ENCODE assay signal across 8 cellular contexts in genomic region chr7:130733866-130734524, GRCh38. TPM values are rescaled to one million over a fixed set of nuclear protein-coding genes. Genes with fewer than 3 reads are reported as not detected.
DNase-seq lines count a peak whose midpoint lies in the region; ATAC-seq and TF ChIP-seq lines count a peak whose summit lies in the region.

TSS of gene KLF14 (minus strand) at chr7:130734207. CDS start at chr7:130734033, 174 bp downstream.

- intact Hi-C loops in esophagus muscularis mucosa (cut with DNase I), result no loop called here

- H2BK12ac ChIP-seq in neuronal stem cell (ENCODE audit: low read length), result no peak within 1 kb of the TSS

- no peak within 1 kb of the TSS for H3K14ac ChIP-seq in neuronal stem cell (ENCODE audit: low read length)

- H3K4me1 ChIP-seq in HUES6 (ENCODE audit: control insufficient read depth, insufficient read depth, low read length) (no peaks in the 10 kb centered on the region), esophagus muscularis mucosa (no peaks in the 10 kb centered on the region), neuronal stem cell (ENCODE audit: control insufficient read depth in 2 of 2, insufficient read depth in 1 of 2, low read depth in 1 of 2, low read length in 2 of 2) (no peaks in the 10 kb centered on the region)

- DNase-seq in Daoy (ENCODE audit: low read depth) (peak; percentile 23), esophagus muscularis mucosa (ENCODE audit: extremely low spot score) (no peak), neuronal stem cell (ENCODE audit: low spot score) (peak; percentile 44), COLO829 (ENCODE audit: low spot score) (no peak), NCI-H2029 treated with DMSO at 0.1 percent for 48 hours (lab: John Stamatoyannopoulos, UW) (no peak)
- DNase-seq in activated CD4-positive, alpha-beta T cell treated with anti-CD3 and anti-CD28 coated beads, Interleukin-2, amount 50 U/mL, for 4 hours, result peak; percentile 22 to 26

- TF ChIP-seq EP300 in esophagus muscularis mucosa (IDR thresholded peaks at IDR 0.05), result no peak

- H3K23ac ChIP-seq in neuronal stem cell (ENCODE audit: low read depth, low read length, poor library complexity), result peak within 1 kb of the TSS; percentile 96

- H3K4me2 ChIP-seq in neuronal stem cell (ENCODE audit: insufficient read depth, low read length, poor library complexity, severe bottlenecking), result peak within 1 kb of the TSS; percentile 86

- TF ChIP-seq CTCF in esophagus muscularis mucosa (IDR thresholded peaks at IDR 0.05), result no peak

- H2BK5ac ChIP-seq in neuronal stem cell (ENCODE audit: low read length), result peak within 1 kb of the TSS; percentile 57

- no peak for TF ChIP-seq POLR2A in esophagus muscularis mucosa (IDR thresholded peaks at IDR 0.05; ENCODE audit: low read depth)

- H4K8ac ChIP-seq in neuronal stem cell (ENCODE audit: low read depth, low read length), result no peak within 1 kb of the TSS

- H3K18ac ChIP-seq in neuronal stem cell (ENCODE audit: low read length), result peak within 1 kb of the TSS; percentile 80

- H4K91ac ChIP-seq in neuronal stem cell (ENCODE audit: low read depth, low read length, poor library complexity), result no peak within 1 kb of the TSS

- 5% methylated on average over 10 of the region's 97 CpGs for WGBS in esophagus muscularis mucosa
- no CpG with 5 or more reads among the region's 97 CpGs for WGBS in neuronal stem cell (ENCODE audit: extremely low coverage in 2 of 2, insufficient read length in 2 of 2, insufficient replicate concordance in 1 of 2), 2 donors

- no peak within 1 kb of the TSS for H2AK5ac ChIP-seq in neuronal stem cell (ENCODE audit: low read depth, low read length)

- H3K9ac ChIP-seq in HUES6 (ENCODE audit: low read length) (no peak within 1 kb of the TSS), neuronal stem cell (ENCODE audit: low read depth, low read length, poor library complexity) (peak within 1 kb of the TSS; percentile 37)

- H3K36me3 ChIP-seq in HUES6 (ENCODE audit: control insufficient read depth, insufficient read depth, low read length) (no peaks in the 10 kb centered on the region), esophagus muscularis mucosa (peaks cover 0 to 8% (median 3%) of the 10 kb centered on the region in 4 donors), neuronal stem cell (replicated peaks in 1 of 2; ENCODE audit: control insufficient read depth in 2 of 2, insufficient read depth in 2 of 2, low read length in 2 of 2) (no peaks in the 10 kb centered on the region)

- ATAC-seq in HG02973 (IDR thresholded peaks at IDR 0.05; ENCODE audit: unreplicated experiment), result no peak

- no peak within 1 kb of the TSS for H2BK15ac ChIP-seq in neuronal stem cell (ENCODE audit: low read length)

- H3K9me3 ChIP-seq in HUES6 (ENCODE audit: control insufficient read depth, insufficient read depth, low read depth, low read length) (peaks cover 12% of the 10 kb centered on the region), esophagus muscularis mucosa (peaks cover 15 to 53% (median 42%) of the 10 kb centered on the region in 4 donors), neuronal stem cell (replicated peaks in 1 of 2; ENCODE audit: control insufficient read depth in 2 of 2, insufficient read depth in 1 of 2, low read depth in 1 of 2, low read length in 2 of 2) (peaks cover 14 to 26% of the 10 kb centered on the region in 2 donors)

- H3K27ac ChIP-seq in HUES6 (ENCODE audit: low read depth, low read length), result no peak within 1 kb of the TSS
- H3K27ac ChIP-seq in esophagus muscularis mucosa (replicated peaks in 1 of 4), result no peak within 1 kb of the TSS
- no peak within 1 kb of the TSS for H3K27ac ChIP-seq in neuronal stem cell (replicated peaks; ENCODE audit: low read length)

- H2AFZ ChIP-seq in neuronal stem cell (ENCODE audit: low read length), result peak within 1 kb of the TSS; percentile 90

- H3K4ac ChIP-seq in neuronal stem cell (ENCODE audit: low read length), result no peak within 1 kb of the TSS

- H3K27me3 ChIP-seq in HUES6 (ENCODE audit: control insufficient read depth, insufficient read depth, low read length) (peaks cover 97% of the 10 kb centered on the region), esophagus muscularis mucosa (peaks cover 0 to 92% (median 54%) of the 10 kb centered on the region in 4 donors), neuronal stem cell (ENCODE audit: control insufficient read depth in 3 of 3, insufficient read depth in 3 of 3, low read depth in 1 of 3, low read length in 3 of 3) (peaks cover 11 to 87% (median 33%) of the 10 kb centered on the region in 3 experiments)

- H3K4me3 ChIP-seq in HUES6 (ENCODE audit: low read depth, low read length), result peak within 1 kb of the TSS; percentile 62
- peak within 1 kb of the TSS; percentile 42 to 56 (median 43) for H3K4me3 ChIP-seq in esophagus muscularis mucosa
- peak within 1 kb of the TSS; percentile 45 to 89 for H3K4me3 ChIP-seq in neuronal stem cell (ENCODE audit: low read length in 2 of 2)

- no peaks in the 10 kb centered on the region for H3K79me1 ChIP-seq in neuronal stem cell (ENCODE audit: low read depth, low read length)

- H2BK120ac ChIP-seq in neuronal stem cell (ENCODE audit: low read depth, low read length), result no peak within 1 kb of the TSS

RNA-seq across cellular contexts. Expression of gene KLF14, which starts in this region (rescaled TPM):
- 0.06 and 0.86 TPM in 2 replicates for total RNA-seq in Daoy (2014; rRNA removed; shearing (Covaris generic))
- total RNA-seq in esophagus muscularis mucosa, result under 1 TPM in 1 of 4 donors, not detected in 3; 0.26 TPM
- 0.07 TPM for polyA plus RNA-seq in neuronal stem cell (2013, experiment 1 of 2)
- polyA plus RNA-seq in neuronal stem cell (2013, experiment 2 of 2), result 0.06 TPM

Comparison
In these comparisons a context has a peak if more than half of its experiments do, and no peak if none do; other contexts are left out.
1. Peak in DNase-seq in Daoy; RNA of the gene not detected or under 1 TPM.
2. DNase-seq: peak in activated CD4-positive, alpha-beta T cell treated with anti-CD3 and anti-CD28 coated beads, Interleukin-2, amount 50 U/mL, for 4 hours (2 of 2) and neuronal stem cell (single experiment); none in esophagus muscularis mucosa (single experiment), COLO829 (single experiment) and NCI-H2029 treated with DMSO at 0.1 percent for 48 hours (single experiment).
3. Peak in every context shown above with its lines, with median percentiles within 50 percentile points of each other: H3K4me3 ChIP-seq.